ENCODE assay signal across 10 cellular contexts in the genomic region with DNA sequence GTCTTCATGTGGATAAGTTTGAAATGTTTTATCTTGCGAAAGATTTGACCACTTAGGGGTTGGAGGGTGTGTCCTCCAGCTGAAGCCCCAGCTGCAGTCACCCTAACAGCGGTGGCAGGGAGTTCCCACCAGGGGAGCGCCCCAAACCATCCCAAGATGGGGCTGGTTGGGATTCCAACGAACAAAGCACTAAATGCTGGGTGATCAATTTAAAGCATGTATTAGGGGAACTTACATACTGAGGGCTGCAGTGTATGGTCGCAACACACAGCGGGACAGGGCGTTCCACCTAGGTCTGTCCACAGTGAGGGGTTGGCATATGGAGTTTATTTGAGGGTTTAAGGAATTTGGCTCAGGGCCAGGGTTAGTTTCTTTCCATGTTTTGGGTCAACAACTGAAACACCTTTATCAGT. TPM values are rescaled to one million over a fixed set of nuclear protein-coding genes. Genes with fewer than 3 reads are reported as not detected.
DNase-seq lines count a peak whose midpoint lies in the region; ATAC-seq and TF ChIP-seq lines count a peak whose summit lies in the region.
"Had no signal": no experiment of that assay in that cellular context is flagged by ENCODE, and none has a peak within 500 bp of the region (broad histone marks: within the 10 kb centered on the region; RNA-seq: fewer than 3 reads in every experiment).

No MANE protein-coding gene starts in this region.

- H3K27me3 ChIP-seq in GM06990 (replicated peaks; ENCODE audit: control insufficient read depth, insufficient read depth, low read length) (no peaks in the 10 kb centered on the region), brain microvascular endothelial cell (replicated peaks) (no peaks in the 10 kb centered on the region), neuronal stem cell (ENCODE audit: control insufficient read depth in 3 of 3, insufficient read depth in 3 of 3, low read depth in 1 of 3, low read length in 3 of 3) (peaks cover 0 to 3% (median 0%) of the 10 kb centered on the region in 3 experiments)

- H3K36me3 ChIP-seq in GM06990 (ENCODE audit: control insufficient read depth, insufficient read depth, low read length) (peaks cover 11% of the 10 kb centered on the region), brain microvascular endothelial cell (replicated peaks) (no peaks in the 10 kb centered on the region), neuronal stem cell (replicated peaks in 1 of 2; ENCODE audit: control insufficient read depth in 2 of 2, insufficient read depth in 2 of 2, low read length in 2 of 2) (no peaks in the 10 kb centered on the region)

- H4K8ac ChIP-seq in neuronal stem cell (ENCODE audit: low read depth, low read length), result no peak overlapping the region

- no peak for ATAC-seq in HG02885 (IDR thresholded peaks at IDR 0.05; ENCODE audit: poor library complexity, unreplicated experiment)
- ATAC-seq: activated CD4-positive, CD25-positive, alpha-beta regulatory T cell treated with anti-CD3 and anti-CD28 coated beads, Interleukin-2, amount 50 U/mL, for 24 hours had no signal

- H3K79me1 ChIP-seq in neuronal stem cell (ENCODE audit: low read depth, low read length), result no peaks in the 10 kb centered on the region

- H3K4me1 ChIP-seq in neuronal stem cell (ENCODE audit: control insufficient read depth in 2 of 2, insufficient read depth in 1 of 2, low read depth in 1 of 2, low read length in 2 of 2), result no peaks in the 10 kb centered on the region

- no peak overlapping the region for H3K27ac ChIP-seq in brain microvascular endothelial cell
- H3K27ac ChIP-seq in neuronal stem cell (replicated peaks; ENCODE audit: low read length), result no peak overlapping the region

- in situ Hi-C loops in brain microvascular endothelial cell (cut with HindIII; ENCODE audit: low pct_ligation_motif_present, low sequenced_read_pairs), result no loop called here

- H2AK5ac ChIP-seq in neuronal stem cell (ENCODE audit: low read depth, low read length), result peak overlapping the region; percentile 17

- no peaks in the 10 kb centered on the region for H3K9me3 ChIP-seq in neuronal stem cell (replicated peaks in 1 of 2; ENCODE audit: control insufficient read depth in 2 of 2, insufficient read depth in 1 of 2, low read depth in 1 of 2, low read length in 2 of 2)

- TF ChIP-seq CTCF in GM06990 (IDR thresholded peaks at IDR 0.05; ENCODE audit: insufficient read depth, low read length, poor library complexity, severe bottlenecking) (peak; percentile 19), brain microvascular endothelial cell (IDR thresholded peaks at IDR 0.05; ENCODE audit: low read depth, low read length, missing control alignments) (peak; percentile 34)

- no peak overlapping the region for H2BK12ac ChIP-seq in neuronal stem cell (ENCODE audit: low read length)

- no peak overlapping the region for H3K4ac ChIP-seq in neuronal stem cell (ENCODE audit: low read length)

- no peak overlapping the region for H2BK15ac ChIP-seq in neuronal stem cell (ENCODE audit: low read length)

- no peak overlapping the region for H2BK5ac ChIP-seq in neuronal stem cell (ENCODE audit: low read length)

- no peak overlapping the region for H3K14ac ChIP-seq in neuronal stem cell (ENCODE audit: low read length)

- no peak overlapping the region for H3K4me2 ChIP-seq in neuronal stem cell (ENCODE audit: insufficient read depth, low read length, poor library complexity, severe bottlenecking)

- H2BK120ac ChIP-seq in neuronal stem cell (ENCODE audit: low read depth, low read length), result no peak overlapping the region

- no CpG with 5 or more reads among the region's 7 CpGs for WGBS in neuronal stem cell (ENCODE audit: extremely low coverage in 2 of 2, insufficient read length in 2 of 2, insufficient replicate concordance in 1 of 2), 2 donors

- H3K23ac ChIP-seq in neuronal stem cell (ENCODE audit: low read depth, low read length, poor library complexity), result no peak overlapping the region

- no peak overlapping the region for H3K9ac ChIP-seq in neuronal stem cell (ENCODE audit: low read depth, low read length, poor library complexity)

- DNase-seq in GM06990 (ENCODE audit: extremely low read depth, insufficient read length) (no peak), M059J (ENCODE audit: low read depth) (peak; percentile 25), brain microvascular endothelial cell (no peak), neuronal stem cell (ENCODE audit: low spot score) (no peak), NCI-H526 treated with DMSO at 0.1 percent for 48 hours (lab: John Stamatoyannopoulos, UW) (no peak), medulla oblongata (ENCODE audit: extremely low spot score) (no peak)
- DNase-seq: activated gamma-delta T cell, DMS79 treated with DMSO at 0.1 percent for 48 hours had no signal

- no peak overlapping the region for H4K91ac ChIP-seq in neuronal stem cell (ENCODE audit: low read depth, low read length, poor library complexity)

- H2AFZ ChIP-seq in neuronal stem cell (ENCODE audit: low read length), result no peak overlapping the region

- H3K4me3 ChIP-seq in GM06990 (replicated peaks; ENCODE audit: low read depth, low read length) (no peak overlapping the region), brain microvascular endothelial cell (ENCODE audit: low read depth, low read length) (no peak overlapping the region), neuronal stem cell (ENCODE audit: low read length in 2 of 2) (no peak overlapping the region)

- peak overlapping the region; percentile 4 for H3K18ac ChIP-seq in neuronal stem cell (ENCODE audit: low read length)

RNA-seq across cellular contexts. Expression of a gene that starts 26.3 kb away (rescaled TPM):
- total RNA-seq in M059J (2014; rRNA removed; shearing (Covaris generic)), result 1.3 and 1.7 TPM in 2 replicates
- 9.1 TPM for polyA plus RNA-seq in neuronal stem cell (2013, experiment 1 of 2)
- polyA plus RNA-seq in neuronal stem cell (2013, experiment 2 of 2), result 8.5 TPM

RNA-seq across cellular contexts. Expression of a gene that starts 43.9 kb away (rescaled TPM):
- not detected in 2 replicates for total RNA-seq in M059J (2014; rRNA removed; shearing (Covaris generic))
- polyA plus RNA-seq in neuronal stem cell (2013, experiment 1 of 2), result 0.82 TPM
- polyA plus RNA-seq in neuronal stem cell (2013, experiment 2 of 2), result 0.89 TPM
